36 cellular contexts compared by ENCODE assay signal in the genomic region with DNA sequence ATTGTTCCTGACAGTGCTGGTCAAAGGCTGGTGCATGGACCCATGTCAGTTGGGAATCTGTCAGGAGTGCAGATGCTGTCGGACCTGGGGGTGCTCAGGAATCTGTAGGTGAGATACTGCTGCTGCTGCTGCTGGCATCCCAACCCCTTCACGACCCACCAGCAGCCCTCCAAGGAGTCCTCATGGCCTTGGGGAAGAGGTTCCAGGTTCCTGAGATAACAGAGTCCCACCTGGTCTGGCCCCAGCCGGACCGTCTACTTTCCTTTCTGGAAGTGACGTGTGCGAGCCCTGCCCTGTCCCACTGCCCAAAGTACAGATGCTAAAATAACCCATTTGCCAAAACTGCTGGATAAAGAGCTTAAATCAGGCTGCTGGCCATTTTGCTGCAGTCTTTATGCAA. TPM values are rescaled to one million over a fixed set of nuclear protein-coding genes. Genes with fewer than 3 reads are reported as not detected.
"Had no signal": no experiment of that assay in that cellular context is flagged by ENCODE, and none has a peak within 500 bp of the region (broad histone marks: within the 10 kb centered on the region; RNA-seq: fewer than 3 reads in every experiment).

No MANE protein-coding gene starts in this region.

- H3K4me3 ChIP-seq: cardiac muscle cell had no signal

- H3K9me3 Mint-ChIP-seq: activated CD4-positive, alpha-beta memory T cell treated with anti-CD3 and anti-CD28 coated beads, Interleukin-2, amount 10 ng/mL, durations not matched to agents 7 days and 5 days; activated CD4-positive, alpha-beta T cell treated with anti-CD3 and anti-CD28 coated beads, Interleukin-2, amount 10 ng/mL, durations not matched to agents 7 days and 5 days; activated naive CD4-positive, alpha-beta T cell treated with anti-CD3 and anti-CD28 coated beads, Interleukin-2, amount 10 ng/mL, durations not matched to agents 7 days and 5 days; activated naive CD4-positive, alpha-beta T cell treated with anti-CD3 and anti-CD28 coated beads, Interleukin-2, amount 50 U/mL, for 24 hours; activated naive CD8-positive, alpha-beta T cell treated with anti-CD3 and anti-CD28 coated beads, Interleukin-2, amount 10 ng/mL, durations not matched to agents 7 days and 5 days; activated naive CD8-positive, alpha-beta T cell treated with anti-CD3 and anti-CD28 coated beads, Interleukin-2, amount 50 U/mL, for 24 hours; activated T-cell treated with anti-CD3 and anti-CD28 coated beads, Interleukin-2, amount 50 U/mL, for 24 hours; activated T-helper 2 cell treated with anti-CD3 and anti-CD28 coated beads, Interferon-gamma antibody, Interleukin-2, Interleukin-4, amounts not matched to agents 10 μg/mL and 5 μg/mL and 100 μg/mL, durations not matched to agents 14 hours and 24 hours and 36 hours; central memory CD8-positive, alpha-beta T cell; T-helper 1 cell treated with Interleukin-12 subunit alpha and Interleukin-12 subunit beta and Interleukin-4 antibody, amounts not matched to agents 30 μg/mL and 1 μg/mL, for 36 hours; T-helper 2 cell treated with Interferon-gamma antibody and Interleukin-4, amounts not matched to agents 5 μg/mL and 100 μg/mL, for 36 hours had no signal

- H3K27ac ChIP-seq: cardiac muscle cell, VCaP had no signal

- H3K36me3 Mint-ChIP-seq: activated CD8-positive, alpha-beta memory T cell treated with anti-CD3 and anti-CD28 coated beads, Interleukin-2, amount 10 ng/mL, durations not matched to agents 7 days and 5 days; activated naive CD4-positive, alpha-beta T cell treated with anti-CD3 and anti-CD28 coated beads, Interleukin-2, amount 10 ng/mL, durations not matched to agents 7 days and 5 days; activated naive CD4-positive, alpha-beta T cell treated with anti-CD3 and anti-CD28 coated beads, Interleukin-2, amount 50 U/mL, for 24 hours; activated naive CD8-positive, alpha-beta T cell; activated naive CD8-positive, alpha-beta T cell treated with anti-CD3 and anti-CD28 coated beads, Interleukin-2, amount 10 ng/mL, durations not matched to agents 7 days and 5 days; brain had no signal

- DNase-seq: activated CD4-positive, alpha-beta memory T cell treated with anti-CD3 and anti-CD28 coated beads, Interleukin-2, amount 10 ng/mL, durations not matched to agents 7 days and 5 days; activated CD4-positive, alpha-beta T cell treated with anti-CD3 and anti-CD28 coated beads for 1 hour; activated CD4-positive, alpha-beta T cell treated with anti-CD3 and anti-CD28 coated beads for 36 hours; activated CD4-positive, alpha-beta T cell treated with anti-CD3 and anti-CD28 coated beads for 48 hours; activated CD4-positive, alpha-beta T cell treated with anti-CD3 and anti-CD28 coated beads, Interleukin-2, amount 10 ng/mL, durations not matched to agents 7 days and 5 days; activated CD4-positive, alpha-beta T cell treated with anti-CD3 and anti-CD28 coated beads, Interleukin-2, amount 50 U/mL, for 48 hours; activated CD4-positive, CD25-positive, alpha-beta regulatory T cell; activated CD8-positive, alpha-beta memory T cell treated with anti-CD3 and anti-CD28 coated beads for 24 hours; activated CD8-positive, alpha-beta memory T cell treated with anti-CD3 and anti-CD28 coated beads, Interleukin-2, amount 10 ng/mL, durations not matched to agents 7 days and 5 days; activated CD8-positive, alpha-beta memory T cell treated with anti-CD3 and anti-CD28 coated beads, Interleukin-2, amount 50 U/mL, for 48 hours; activated CD8-positive, alpha-beta T cell treated with anti-CD3 and anti-CD28 coated beads, Interleukin-2, amount 10 ng/mL, durations not matched to agents 7 days and 5 days; activated effector memory CD4-positive, alpha-beta T cell treated with Interleukin-2 at 50 U/mL for 16 hours; activated gamma-delta T cell; activated naive CD4-positive, alpha-beta T cell treated with anti-CD3 and anti-CD28 coated beads, Interleukin-2, amount 10 ng/mL, durations not matched to agents 7 days and 5 days; activated naive CD4-positive, alpha-beta T cell treated with Interleukin-2 at 50 U/mL for 16 hours; activated naive CD8-positive, alpha-beta T cell treated with anti-CD3 and anti-CD28 coated beads, Interleukin-2, amount 10 ng/mL, durations not matched to agents 7 days and 5 days; activated naive CD8-positive, alpha-beta T cell treated with anti-CD3 and anti-CD28 coated beads, Interleukin-2, amount 50 U/mL, for 24 hours; activated T-cell treated with anti-CD3 and anti-CD28 coated beads, Interleukin-2, amount 50 U/mL, for 24 hours; activated T-cell treated with anti-CD3 and anti-CD28 coated beads, Interleukin-2, amount 50 U/mL, for 48 hours; amygdala; aorta; caudate nucleus; T-helper 1 cell; T-helper 2 cell; T-helper 9 cell had no signal

- H3K4me3 Mint-ChIP-seq: activated CD4-positive, alpha-beta memory T cell treated with anti-CD3 and anti-CD28 coated beads, Interleukin-2, amount 10 ng/mL, durations not matched to agents 7 days and 5 days; activated CD4-positive, alpha-beta T cell treated with anti-CD3 and anti-CD28 coated beads for 36 hours; activated CD4-positive, alpha-beta T cell treated with anti-CD3 and anti-CD28 coated beads, Interleukin-2, amount 10 ng/mL, durations not matched to agents 7 days and 5 days; activated CD8-positive, alpha-beta memory T cell treated with anti-CD3 and anti-CD28 coated beads, Interleukin-2, amount 10 ng/mL, durations not matched to agents 7 days and 5 days; activated CD8-positive, alpha-beta T cell treated with anti-CD3 and anti-CD28 coated beads, Interleukin-2, amount 10 ng/mL, durations not matched to agents 7 days and 5 days; activated naive CD4-positive, alpha-beta T cell treated with anti-CD3 and anti-CD28 coated beads, Interleukin-2, amount 10 ng/mL, durations not matched to agents 7 days and 5 days; activated naive CD4-positive, alpha-beta T cell treated with anti-CD3 and anti-CD28 coated beads, Interleukin-2, amount 50 U/mL, for 24 hours; activated naive CD8-positive, alpha-beta T cell; activated naive CD8-positive, alpha-beta T cell treated with anti-CD3 and anti-CD28 coated beads, Interleukin-2, amount 10 ng/mL, durations not matched to agents 7 days and 5 days; activated naive CD8-positive, alpha-beta T cell treated with anti-CD3 and anti-CD28 coated beads, Interleukin-2, amount 50 U/mL, for 24 hours; activated T-cell treated with anti-CD3 and anti-CD28 coated beads, Interleukin-2, amount 50 U/mL, for 24 hours; central memory CD8-positive, alpha-beta T cell; T-helper 1 cell treated with Interleukin-12 subunit alpha and Interleukin-12 subunit beta and Interleukin-4 antibody, amounts not matched to agents 30 μg/mL and 1 μg/mL, for 36 hours; T-helper 2 cell treated with Interferon-gamma antibody and Interleukin-4, amounts not matched to agents 5 μg/mL and 100 μg/mL, for 36 hours had no signal

- H3K27ac Mint-ChIP-seq: activated CD4-positive, alpha-beta memory T cell treated with anti-CD3 and anti-CD28 coated beads, Interleukin-2, amount 10 ng/mL, durations not matched to agents 7 days and 5 days; activated CD4-positive, alpha-beta T cell treated with anti-CD3 and anti-CD28 coated beads for 36 hours; activated CD4-positive, alpha-beta T cell treated with anti-CD3 and anti-CD28 coated beads, Interleukin-2, amount 10 ng/mL, durations not matched to agents 7 days and 5 days; activated CD8-positive, alpha-beta memory T cell treated with anti-CD3 and anti-CD28 coated beads, Interleukin-2, amount 10 ng/mL, durations not matched to agents 7 days and 5 days; activated CD8-positive, alpha-beta T cell treated with anti-CD3 and anti-CD28 coated beads, Interleukin-2, amount 10 ng/mL, durations not matched to agents 7 days and 5 days; activated naive CD4-positive, alpha-beta T cell treated with anti-CD3 and anti-CD28 coated beads, Interleukin-2, amount 10 ng/mL, durations not matched to agents 7 days and 5 days; activated naive CD4-positive, alpha-beta T cell treated with anti-CD3 and anti-CD28 coated beads, Interleukin-2, amount 50 U/mL, for 24 hours; activated naive CD8-positive, alpha-beta T cell; activated naive CD8-positive, alpha-beta T cell treated with anti-CD3 and anti-CD28 coated beads, Interleukin-2, amount 10 ng/mL, durations not matched to agents 7 days and 5 days; activated naive CD8-positive, alpha-beta T cell treated with anti-CD3 and anti-CD28 coated beads, Interleukin-2, amount 50 U/mL, for 24 hours; activated T-cell treated with anti-CD3 and anti-CD28 coated beads, Interleukin-2, amount 50 U/mL, for 24 hours; activated T-helper 2 cell treated with anti-CD3 and anti-CD28 coated beads, Interferon-gamma antibody, Interleukin-2, Interleukin-4, amounts not matched to agents 10 μg/mL and 5 μg/mL and 100 μg/mL, durations not matched to agents 14 hours and 24 hours and 36 hours; T-helper 1 cell treated with Interleukin-12 subunit alpha and Interleukin-12 subunit beta and Interleukin-4 antibody, amounts not matched to agents 30 μg/mL and 1 μg/mL, for 36 hours; T-helper 2 cell treated with Interferon-gamma antibody and Interleukin-4, amounts not matched to agents 5 μg/mL and 100 μg/mL, for 36 hours had no signal

- H3K36me3 ChIP-seq: cardiac muscle cell had no signal

- ATAC-seq: activated CD4-positive, alpha-beta T cell treated with anti-CD3 and anti-CD28 coated beads for 36 hours; activated CD4-positive, CD25-positive, alpha-beta regulatory T cell treated with anti-CD3 and anti-CD28 coated beads, Interleukin-2, amount 50 U/mL, for 24 hours; activated CD8-positive, alpha-beta memory T cell treated with anti-CD3 and anti-CD28 coated beads, Interleukin-2, amount 10 ng/mL, durations not matched to agents 7 days and 5 days; activated CD8-positive, alpha-beta T cell treated with anti-CD3 and anti-CD28 coated beads, Interleukin-2, amount 10 ng/mL, durations not matched to agents 7 days and 5 days; activated naive CD8-positive, alpha-beta T cell treated with anti-CD3 and anti-CD28 coated beads, Interleukin-2, amount 50 U/mL, for 24 hours had no signal

RNA-seq across cellular contexts. Expression of a gene that starts 4.3 kb away (rescaled TPM):
- total RNA-seq: activated CD4-positive, alpha-beta memory T cell treated with anti-CD3 and anti-CD28 coated beads, Interleukin-2, amount 10 ng/mL, durations not matched to agents 7 days and 5 days; activated CD4-positive, alpha-beta T cell treated with anti-CD3 and anti-CD28 coated beads for 36 hours; activated CD4-positive, alpha-beta T cell treated with anti-CD3 and anti-CD28 coated beads, Interleukin-2, amount 10 ng/mL, durations not matched to agents 7 days and 5 days; activated CD8-positive, alpha-beta memory T cell treated with anti-CD3 and anti-CD28 coated beads, Interleukin-2, amount 10 ng/mL, durations not matched to agents 7 days and 5 days; activated CD8-positive, alpha-beta T cell treated with anti-CD3 and anti-CD28 coated beads, Interleukin-2, amount 10 ng/mL, durations not matched to agents 7 days and 5 days; activated naive CD8-positive, alpha-beta T cell treated with anti-CD3 and anti-CD28 coated beads, Interleukin-2, amount 10 ng/mL, durations not matched to agents 7 days and 5 days; activated T-helper 2 cell treated with anti-CD3 and anti-CD28 coated beads, Interferon-gamma antibody, Interleukin-2, Interleukin-4, amounts not matched to agents 10 μg/mL and 5 μg/mL and 100 μg/mL, durations not matched to agents 14 hours and 24 hours and 36 hours; bronchial epithelial cell; cardiac muscle cell had no signal
